8 cellular contexts compared by ENCODE assay signal in genomic region chr11:9263840-9264380, GRCh38. TPM values are rescaled to one million over a fixed set of nuclear protein-coding genes. Genes with fewer than 3 reads are reported as not detected.
DNase-seq lines count a peak whose midpoint lies in the region; ATAC-seq and TF ChIP-seq lines count a peak whose summit lies in the region.

No MANE protein-coding gene starts in this region.

- H3K27ac ChIP-seq in neutrophil, result peak overlapping the region; percentile 99

- TF ChIP-seq CTCF in AG10803 (conservative IDR thresholded peaks at IDR 0.05; ENCODE audit: low read length) (no peak), epithelial cell of proximal tubule (conservative IDR thresholded peaks at IDR 0.05; ENCODE audit: low read depth, low read length) (no peak), neutrophil (IDR thresholded peaks at IDR 0.05) (no peak)

- ATAC-seq in GM19395 (IDR thresholded peaks at IDR 0.05; ENCODE audit: unreplicated experiment) (peak; percentile 72), HG03469 (IDR thresholded peaks at IDR 0.05; ENCODE audit: unreplicated experiment) (peak; percentile 34)

- H3K36me3 ChIP-seq in neutrophil, result no peaks in the 10 kb centered on the region

- peak; percentile 46 for DNase-seq in AG10803 (ENCODE audit: low read depth)
- peak; percentile 54 to 61 for DNase-seq in activated CD4-positive, alpha-beta T cell treated with anti-CD3 and anti-CD28 coated beads for 4 hours
- peak; percentile 27 for DNase-seq in epithelial cell of proximal tubule (ENCODE audit: low read depth)
- DNase-seq in NCI-H1417 treated with DMSO at 0.1 percent for 48 hours (lab: John Stamatoyannopoulos, UW), result no peak
- DNase-seq in KBM-7, result no peak

- H3K4me3 ChIP-seq in AG10803 (ENCODE audit: low read length), result peak overlapping the region; percentile 87
- peak overlapping the region; percentile 80 for H3K4me3 ChIP-seq in epithelial cell of proximal tubule (ENCODE audit: low read depth, low read length)
- H3K4me3 ChIP-seq in neutrophil (ENCODE audit: low read depth in 1 of 2, low read length in 1 of 2), result peak overlapping the region; percentile 96 to 97

- in situ Hi-C loops in KBM-7 (cut with MboI; ENCODE audit: low pct_unique_long_range_greater_than_20kb, low sequenced_read_pairs), result no loop called here

- H3K4me1 ChIP-seq in neutrophil (ENCODE audit: control insufficient read depth in 1 of 2, insufficient read depth in 1 of 2, low read depth in 1 of 2, low read length in 1 of 2), result peaks cover 43 to 49% of the 10 kb centered on the region in 2 experiments

- no peaks in the 10 kb centered on the region for H3K9me3 ChIP-seq in neutrophil

- peaks cover 15% of the 10 kb centered on the region for H3K27me3 ChIP-seq in neutrophil

RNA-seq across cellular contexts. Expression of gene DENND5A, which starts 1.2 kb away (rescaled TPM):
- 71.6 and 75.0 TPM in 2 replicates for total RNA-seq in epithelial cell of proximal tubule

RNA-seq across cellular contexts. Expression of gene TMEM41B, which starts 50.5 kb away (rescaled TPM):
- 36.8 and 38.0 TPM in 2 replicates for total RNA-seq in epithelial cell of proximal tubule

Comparison
In these comparisons a context has a peak if more than half of its experiments do, and no peak if none do; other contexts are left out.
1. DNase-seq: peak in AG10803 (single experiment), activated CD4-positive, alpha-beta T cell treated with anti-CD3 and anti-CD28 coated beads for 4 hours (2 of 2) and epithelial cell of proximal tubule (single experiment); none in NCI-H1417 treated with DMSO at 0.1 percent for 48 hours (single experiment) and KBM-7 (single experiment).
2. Peak in every context shown above with its lines, with median percentiles within 50 percentile points of each other: H3K4me3 ChIP-seq.